ENCODE assay signal across 8 cellular contexts in the genomic region with DNA sequence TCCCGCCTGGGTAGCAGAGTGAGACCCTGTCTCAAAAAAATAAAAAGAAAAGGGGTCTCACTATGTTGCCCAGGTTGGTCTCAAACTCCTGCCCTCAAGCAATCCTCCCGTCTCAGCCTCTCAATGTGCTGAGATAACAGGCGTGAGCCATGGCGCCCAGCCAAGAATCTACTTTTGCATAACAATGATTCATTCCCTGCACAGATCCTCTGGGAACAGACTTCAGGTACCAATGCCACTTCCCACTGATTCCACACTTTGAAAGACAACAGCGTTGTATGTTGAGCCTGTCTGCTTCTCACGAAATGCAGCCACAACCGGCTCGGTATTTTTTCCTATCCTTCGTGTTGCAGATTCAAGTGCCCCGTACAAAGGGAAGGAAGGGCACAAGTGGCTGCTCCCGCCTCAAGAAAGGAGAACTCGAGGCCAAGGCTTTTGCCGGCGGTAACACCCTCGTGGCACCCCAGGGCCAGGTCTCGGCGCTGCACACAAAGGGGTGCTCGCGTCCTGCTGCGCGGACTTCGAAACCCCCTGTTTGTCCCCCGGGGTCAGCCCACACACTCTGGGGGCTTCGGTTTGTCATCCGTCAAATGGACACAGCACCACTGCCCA. TPM values are rescaled to one million over a fixed set of nuclear protein-coding genes. Genes with fewer than 3 reads are reported as not detected.
DNase-seq lines count a peak whose midpoint lies in the region; ATAC-seq and TF ChIP-seq lines count a peak whose summit lies in the region.

No MANE protein-coding gene starts in this region.

- no peaks in the 10 kb centered on the region for H3K4me1 ChIP-seq in Caco-2
- H3K4me1 ChIP-seq in fibroblast of lung (ENCODE audit: control insufficient read depth, extremely low read depth, insufficient read depth, low read length), result peaks cover 13% of the 10 kb centered on the region
- H3K4me1 ChIP-seq in upper lobe of left lung, result peaks cover 21 to 49% (median 32%) of the 10 kb centered on the region in 4 donors

- H3K36me3 ChIP-seq in Caco-2 (ENCODE audit: control insufficient read depth, insufficient read depth, low read length) (peaks cover 3% of the 10 kb centered on the region; the same call in 1 of the 2 replicates), fibroblast of lung (ENCODE audit: control insufficient read depth, insufficient read depth, low read length) (peaks cover 5% of the 10 kb centered on the region), upper lobe of left lung (peaks cover 0 to 30% (median 24%) of the 10 kb centered on the region in 4 donors)

- DNase-seq in Caco-2, result peak; percentile 49 to 62
- peak; percentile 64 for DNase-seq in HPDE6-E6E7 (ENCODE audit: extremely low spot score)
- DNase-seq in NOMO-1 treated with DMSO at 0.1 percent for 48 hours (lab: John Stamatoyannopoulos, UW; ENCODE audit: unreplicated experiment), result peak; percentile 80
- DNase-seq in activated T-cell treated with anti-CD3 and anti-CD28 coated beads, Interleukin-2, amount 50 U/mL, for 48 hours, result peak; percentile 61 to 64
- peak; percentile 76 to 85 for DNase-seq in fibroblast of lung (ENCODE audit: low read depth in 2 of 2)
- peak; percentile 45 for DNase-seq in naive B cell
- peak in 1 of 2 donors; percentile 82 for DNase-seq in upper lobe of left lung

- H3K27ac Mint-ChIP-seq in Caco-2 (ENCODE audit: unreplicated experiment) (peak overlapping the region; percentile 95), naive B cell (peak overlapping the region; percentile 89 to 96 (median 94))

- H3K27ac ChIP-seq in fibroblast of lung (ENCODE audit: insufficient read depth, low read length) (peak overlapping the region; percentile 95), upper lobe of left lung (peak overlapping the region; percentile 89 to 97 (median 92))

- WGBS in upper lobe of left lung, 2 donors, result 5 to 9% methylated on average over 11 to 21 of the region's 25 CpGs

- no peak for TF ChIP-seq EP300 in upper lobe of left lung (IDR thresholded peaks at IDR 0.05)

- H3K4me3 ChIP-seq in Caco-2 (ENCODE audit: low read depth, low read length) (peak overlapping the region; percentile 97), fibroblast of lung (replicated peaks in 1 of 4; ENCODE audit: control extremely low read depth in 1 of 4, insufficient read depth in 1 of 4, low read depth in 3 of 4, low read length in 4 of 4) (peak overlapping the region; percentile 76 to 100 (median 99)), upper lobe of left lung (peak overlapping the region; percentile 56 to 97 (median 84))

- peak overlapping the region; percentile 80 for H2AFZ ChIP-seq in fibroblast of lung (ENCODE audit: low read length)

- ATAC-seq in GM21381 (IDR thresholded peaks at IDR 0.05; ENCODE audit: unreplicated experiment) (peak; percentile 36), naive B cell (ENCODE audit: low read depth in 2 of 2) (peak; percentile 55 to 58), upper lobe of left lung (ENCODE audit: low FRiP score in 2 of 2) (peak; percentile 71 to 73)

- intact Hi-C loops in Caco-2 (cut with micrococcal nuclease; ENCODE audit: unreplicated experiment), result no loop called here

- POLR2A ChIA-PET in Caco-2 (lab: Charles Lee), result interaction anchor here (0.7 kb wide), 1 partner anchor 41 kb away, joined by 3 read pairs; no protein-coding TSS in a partner anchor

- peaks cover 48% of the 10 kb centered on the region for H3K36me3 Mint-ChIP-seq in Caco-2 (ENCODE audit: insufficient read depth, unreplicated experiment)
- H3K36me3 Mint-ChIP-seq in naive B cell, result peaks cover 10 to 11% of the 10 kb centered on the region in 2 donors

- BruUV-seq in Caco-2 (replicated peaks; lab: Mats Ljungman, UMichigan), result TSS peak; percentile 33

- no peak for TF ChIP-seq POLR2A in upper lobe of left lung (IDR thresholded peaks at IDR 0.05)

- peak overlapping the region; percentile 97 for H3K9ac ChIP-seq in fibroblast of lung (ENCODE audit: insufficient read depth, low read length)

- CTCF ChIA-PET in Caco-2 (lab: Charles Lee), result interaction anchor here (0.6 kb wide), 1 partner anchor 449 kb away, joined by 5 read pairs; no protein-coding TSS in a partner anchor

- H3K4me3 Mint-ChIP-seq in Caco-2 (ENCODE audit: unreplicated experiment) (peak overlapping the region; percentile 86), naive B cell (peak overlapping the region; percentile 92 to 99 (median 96))

- H3K4me1 Mint-ChIP-seq in Caco-2 (ENCODE audit: low read depth, unreplicated experiment) (peaks cover 10% of the 10 kb centered on the region), naive B cell (peaks cover 26 to 39% (median 33%) of the 10 kb centered on the region in 3 donors)

- no peaks in the 10 kb centered on the region for H3K9me3 ChIP-seq in Caco-2
- no peaks in the 10 kb centered on the region for H3K9me3 ChIP-seq in fibroblast of lung (ENCODE audit: control insufficient read depth, insufficient read depth, low read depth, low read length)
- no peaks in the 10 kb centered on the region for H3K9me3 ChIP-seq in upper lobe of left lung

- peak overlapping the region; percentile 67 for H3K4me2 ChIP-seq in fibroblast of lung (ENCODE audit: extremely low read depth, insufficient read depth, low read length)

- no peaks in the 10 kb centered on the region for H3K27me3 ChIP-seq in Caco-2 (replicated peaks; ENCODE audit: control insufficient read depth, insufficient read depth, low read length)
- no peaks in the 10 kb centered on the region for H3K27me3 ChIP-seq in fibroblast of lung (ENCODE audit: control insufficient read depth, insufficient read depth, low read length)
- no peaks in the 10 kb centered on the region for H3K27me3 ChIP-seq in upper lobe of left lung

- no peaks in the 10 kb centered on the region for H4K20me1 ChIP-seq in fibroblast of lung (ENCODE audit: control insufficient read depth, extremely low read depth, insufficient read depth, low read length)

- peaks cover 36% of the 10 kb centered on the region for H3K79me2 ChIP-seq in fibroblast of lung (ENCODE audit: control insufficient read depth, insufficient read depth, low read length)

- H3K27me3 Mint-ChIP-seq in Caco-2 (ENCODE audit: insufficient read depth, unreplicated experiment) (no peaks in the 10 kb centered on the region), naive B cell (no peaks in the 10 kb centered on the region)

- TF ChIP-seq CTCF in Caco-2 (IDR thresholded peaks at IDR 0.05; ENCODE audit: insufficient read depth in 1 of 2, low read depth in 1 of 2, low read length in 1 of 2, severe bottlenecking in 1 of 2, unreplicated experiment in 1 of 2) (no peak), fibroblast of lung (conservative IDR thresholded peaks at IDR 0.05 in 1 of 2, IDR thresholded peaks at IDR 0.05 in 1 of 2; ENCODE audit: low read depth in 1 of 2, low read length in 2 of 2) (no peak), upper lobe of left lung (IDR thresholded peaks at IDR 0.05) (no peak)

- H3K9me3 Mint-ChIP-seq in Caco-2 (ENCODE audit: unreplicated experiment) (no peaks in the 10 kb centered on the region), naive B cell (no peaks in the 10 kb centered on the region)

RNA-seq across cellular contexts. Expression of gene DAGLB, which starts 0.7 kb away (rescaled TPM):
- total RNA-seq in Caco-2 (2022) (25.8 and 32.6 TPM in 2 replicates), fibroblast of lung (12.1 and 22.6 TPM in 2 replicates), upper lobe of left lung (10 to 100 TPM; 26.6 to 53.8 (median 36.7) TPM)
- polyA plus RNA-seq in fibroblast of lung (14.5 and 17.3 TPM in 2 replicates), naive B cell (ENCODE audit: low read depth in 6 of 6) (10 to 100 TPM in 1 of 6 donors, 1 to 10 TPM in 5; 6.4 to 19.3 (median 7.2) TPM)
- polyA plus RNA-seq in fibroblast of lung (2012), result 13.7 and 15.3 TPM in 2 replicates
- 29.7 and 34.1 TPM in 2 replicates for polyA minus RNA-seq in fibroblast of lung (ENCODE audit: low replicate concordance)

RNA-seq across cellular contexts. Expression of gene KDELR2, which starts 36.9 kb away (rescaled TPM):
- total RNA-seq in Caco-2 (2022) (263 and 274 TPM in 2 replicates), fibroblast of lung (130 and 177 TPM in 2 replicates), upper lobe of left lung (100 to 1,000 TPM in 1 of 6 donors, 10 to 100 TPM in 5; 35.6 to 120 (median 92.7) TPM)
- polyA plus RNA-seq in fibroblast of lung (281 and 365 TPM in 2 replicates), naive B cell (ENCODE audit: low read depth in 6 of 6) (10 to 100 TPM; 33.8 to 64.8 (median 53.3) TPM)
- 219 and 288 TPM in 2 replicates for polyA plus RNA-seq in fibroblast of lung (2012)
- polyA minus RNA-seq in fibroblast of lung (ENCODE audit: low replicate concordance), result 226 and 257 TPM in 2 replicates
